ENCODE assay signal across 1 cellular context in genomic region chr2:96304606-96305005, GRCh38.
TF ChIP-seq lines count a peak whose summit lies in the region.

No MANE protein-coding gene starts in this region.

TF ChIP-seq in GM23338, 12 proteins besides CTCF, POLR2A, EP300 and RAD21:
- TF ChIP-seq ZNF462 (CRISPR knock-in tag; IDR thresholded peaks at IDR 0.05) (no peak), EZH2 (IDR thresholded peaks at IDR 0.05; ENCODE audit: low read depth, unreplicated experiment) (no peak), NANOG (IDR thresholded peaks at IDR 0.05; ENCODE audit: borderline replicate concordance) (no peak), ZNF331 (CRISPR knock-in tag; IDR thresholded peaks at IDR 0.05; ENCODE audit: low read depth) (no peak), STAT1 (IDR thresholded peaks at IDR 0.05; ENCODE audit: unreplicated experiment) (no peak), ZNF114 (CRISPR knock-in tag; IDR thresholded peaks at IDR 0.05) (no peak), CREB1 (CRISPR knock-in tag; IDR thresholded peaks at IDR 0.05; ENCODE audit: low read depth) (no peak), JUNB (IDR thresholded peaks at IDR 0.05; ENCODE audit: unreplicated experiment) (no peak), REST (IDR thresholded peaks at IDR 0.05; ENCODE audit: unreplicated experiment) (no peak), EZH2phosphoT487 (IDR thresholded peaks at IDR 0.05; ENCODE audit: unreplicated experiment) (no peak), POLR2AphosphoS5 (IDR thresholded peaks at IDR 0.05; ENCODE audit: low read depth) (no peak), ETS1 (IDR thresholded peaks at IDR 0.05) (no peak)
